8 cellular contexts compared by ENCODE assay signal in genomic region chr13:114025432-114026127, GRCh38. TPM values are rescaled to one million over a fixed set of nuclear protein-coding genes. Genes with fewer than 3 reads are reported as not detected.
A peak's percentile ranks its signal among the peaks of the same experiment; 100 is the strongest.
DNase-seq lines count a peak whose midpoint lies in the region; ATAC-seq and TF ChIP-seq lines count a peak whose summit lies in the region.

No MANE protein-coding gene starts in this region.

- H3K36me3 ChIP-seq in GM06990 (ENCODE audit: control insufficient read depth, insufficient read depth, low read length) (peaks cover 19% of the 10 kb centered on the region), OCI-LY1 (ENCODE audit: insufficient read depth, low read length) (peaks cover 17% of the 10 kb centered on the region; the same call in 1 of the 2 replicates)

- no peak for TF ChIP-seq CTCF in GM06990 (IDR thresholded peaks at IDR 0.05; ENCODE audit: insufficient read depth, low read length, poor library complexity, severe bottlenecking)
- TF ChIP-seq CTCF in OCI-LY1 (IDR thresholded peaks at IDR 0.05; ENCODE audit: low read length): no peak
- peak; percentile 18 for TF ChIP-seq CTCF in fibroblast of villous mesenchyme (IDR thresholded peaks at IDR 0.05; ENCODE audit: insufficient read depth, low read depth, low read length)

- H3K4me3 ChIP-seq in GM06990 (replicated peaks; ENCODE audit: low read depth, low read length): no peak overlapping the region
- H3K4me3 ChIP-seq in OCI-LY1 (ENCODE audit: low read depth, low read length, poor library complexity, severe bottlenecking): peak overlapping the region; percentile 66
- no peak overlapping the region for H3K4me3 ChIP-seq in fibroblast of villous mesenchyme (ENCODE audit: low read depth, low read length)

- H3K27ac ChIP-seq in OCI-LY1 (ENCODE audit: low read depth, low read length, poor library complexity, severe bottlenecking): peak overlapping the region; percentile 94

- no peaks in the 10 kb centered on the region for H3K9me3 ChIP-seq in OCI-LY1 (ENCODE audit: low read length)

- H3K79me2 ChIP-seq in OCI-LY1 (ENCODE audit: insufficient read depth, low read length): no peaks in the 10 kb centered on the region

- H2AFZ ChIP-seq in OCI-LY1 (ENCODE audit: low read length): no peak overlapping the region

- no peaks in the 10 kb centered on the region for H3K9me2 ChIP-seq in OCI-LY1 (ENCODE audit: low read depth, low read length)

- ATAC-seq in HG03457 (IDR thresholded peaks at IDR 0.05; ENCODE audit: unreplicated experiment): no peak

- intact Hi-C loops in posterior cingulate gyrus (cut with DNase I): loop anchor here (5.0 to 10.0 kb wide), 2 partner anchors 107 to 201 kb away; partner anchors contain the start of gene RASA3

- no peaks in the 10 kb centered on the region for H4K20me1 ChIP-seq in OCI-LY1 (ENCODE audit: insufficient read depth, low read length)

- H3K4me1 ChIP-seq in OCI-LY1 (ENCODE audit: insufficient read depth, low read length, severe bottlenecking): peaks cover 77% of the 10 kb centered on the region

- DNase-seq in GM06990 (ENCODE audit: extremely low read depth, insufficient read length) (peak; percentile 55), fibroblast of villous mesenchyme (ENCODE audit: low read depth) (peak; percentile 94), posterior cingulate gyrus (peak in 6 of 10 donors; percentile 8 to 91 (median 68))
- DNase-seq in activated CD4-positive, CD25-positive, alpha-beta regulatory T cell treated with anti-CD3 and anti-CD28 coated beads, Interleukin-2, amount 50 U/mL, for 72 hours: no peak
- DNase-seq in activated CD8-positive, alpha-beta memory T cell treated with anti-CD3 and anti-CD28 coated beads for 24 hours: no peak
- DNase-seq in stimulated activated naive CD4-positive, alpha-beta T cell treated with Interleukin-2 at 50 U/mL for 16 hours (lab: John Stamatoyannopoulos, UW): no peak

- H3K4me2 ChIP-seq in OCI-LY1 (ENCODE audit: low read length): peak overlapping the region; percentile 69

- no peaks in the 10 kb centered on the region; the same call in 1 of the 2 replicates for H3F3A ChIP-seq in OCI-LY1 (ENCODE audit: insufficient read depth, low read length)

- no peaks in the 10 kb centered on the region for H3K27me3 ChIP-seq in GM06990 (replicated peaks; ENCODE audit: control insufficient read depth, insufficient read depth, low read length)
- H3K27me3 ChIP-seq in OCI-LY1 (ENCODE audit: insufficient read depth, low read length): no peaks in the 10 kb centered on the region

- H3K9ac ChIP-seq in OCI-LY1 (ENCODE audit: low read length): peak overlapping the region; percentile 65

RNA-seq across cellular contexts. Expression of gene C13orf46, which starts 51.7 kb away (rescaled TPM):
- total RNA-seq in fibroblast of villous mesenchyme: under 0.01 TPM in 2 replicates

Comparison
In these comparisons a context has a peak if more than half of its experiments do, and no peak if none do; other contexts are left out.
1. DNase-seq: peak in GM06990 (single experiment), fibroblast of villous mesenchyme (single experiment) and posterior cingulate gyrus (6 of 10); none in activated CD4-positive, CD25-positive, alpha-beta regulatory T cell treated with anti-CD3 and anti-CD28 coated beads, Interleukin-2, amount 50 U/mL, for 72 hours (single experiment), activated CD8-positive, alpha-beta memory T cell treated with anti-CD3 and anti-CD28 coated beads for 24 hours (single experiment) and stimulated activated naive CD4-positive, alpha-beta T cell treated with Interleukin-2 at 50 U/mL for 16 hours (single experiment).